ENCODE assay signal across 8 cellular contexts in genomic region chr6:35342258-35343091, GRCh38. TPM values are rescaled to one million over a fixed set of nuclear protein-coding genes. Genes with fewer than 3 reads are reported as not detected.
DNase-seq lines count a peak whose midpoint lies in the region; ATAC-seq and TF ChIP-seq lines count a peak whose summit lies in the region.

TSS of gene PPARD (plus strand) at chr6:35342558. CDS start at chr6:35411088, 68,530 bp downstream.

- H3K9me3 ChIP-seq in AG04450 (ENCODE audit: control insufficient read depth, insufficient read depth, low read length) (no peaks in the 10 kb centered on the region), breast epithelium (no peaks in the 10 kb centered on the region)

- DNase-seq in AG04450 (ENCODE audit: low read depth, low spot score) (peak; percentile 87), NCI-H2196 (lab: John Stamatoyannopoulos, UW; ENCODE audit: unreplicated experiment) (peak; percentile 97), breast epithelium (ENCODE audit: low spot score in 2 of 2) (peak; percentile 99), iPS-NIHi7 (ENCODE audit: extremely low spot score) (peak; percentile 100), smooth muscle cell of the brain vasculature (ENCODE audit: low read depth, low spot score) (peak; percentile 88)

- ATAC-seq in GM18870 (IDR thresholded peaks at IDR 0.05; ENCODE audit: unreplicated experiment) (peak; percentile 79), HG03135 (IDR thresholded peaks at IDR 0.05; ENCODE audit: unreplicated experiment) (peak; percentile 98)

- CTCF ChIA-PET in AG04450 (lab: Charles Lee) = interaction anchor here (0.6 to 6.6 kb wide), 26 partner anchors 9 to 579 kb away, joined by 3 to 201 read pairs (median 4); partner anchors contain the start of genes FANCE, RPL10A and SRPK1

- H3K27me3 ChIP-seq in AG04450 (ENCODE audit: control insufficient read depth, insufficient read depth, low read length) = peaks cover 3% of the 10 kb centered on the region
- H3K27me3 ChIP-seq in breast epithelium = no peaks in the 10 kb centered on the region

- H3K36me3 ChIP-seq in breast epithelium = no peaks in the 10 kb centered on the region

- intact Hi-C loops in breast epithelium (cut with DNase I; ENCODE audit: low total_unique reads) = loop anchor here (5.0 kb wide), 2 partner anchors 125 to 720 kb away; partner anchors contain the start of gene RPL10A

- peak within 1 kb of the TSS; percentile 11 for H3K27ac ChIP-seq in AG04450 (ENCODE audit: low read depth, low read length)
- peak within 1 kb of the TSS; percentile 70; the same call in 1 of the 2 replicates for H3K27ac ChIP-seq in VCaP
- peak within 1 kb of the TSS; percentile 96 for H3K27ac ChIP-seq in breast epithelium

- TF ChIP-seq CTCF in AG04450 (IDR thresholded peaks at IDR 0.05; ENCODE audit: low read depth, low read length) (peak; percentile 99), VCaP (conservative IDR thresholded peaks at IDR 0.05) (peak; percentile 98), breast epithelium (IDR thresholded peaks at IDR 0.05) (peak; percentile 91 to 99 (median 99))

- H3K4me1 ChIP-seq in breast epithelium = peaks cover 4 to 10% of the 10 kb centered on the region in 2 donors

- H3K4me3 ChIP-seq in AG04450 (ENCODE audit: low read depth, low read length) (peak within 1 kb of the TSS; percentile 71), breast epithelium (peak within 1 kb of the TSS; percentile 86 to 94 (median 88))

- TF ChIP-seq POLR2A in breast epithelium (IDR thresholded peaks at IDR 0.05) = peak; percentile 56

- POLR2A ChIA-PET in AG04450 (lab: Yijun Ruan, JAX) = interaction anchor here (0.6 to 2.5 kb wide), 7 partner anchors 69 to 129 kb away, joined by 3 to 16 read pairs (median 5); partner anchors contain the start of gene FANCE

RNA-seq across cellular contexts. Expression of gene PPARD, which starts in this region (rescaled TPM):
- 26.9 and 32.9 TPM in 2 replicates for polyA plus RNA-seq in AG04450 (2011; rRNA removed)
- 28.9 and 37.3 TPM in 2 replicates for polyA minus RNA-seq in AG04450 (2011; rRNA and poly(A)+ RNA removed)
- total RNA-seq in breast epithelium = 10 to 100 TPM in 2 of 3 donors, 1 to 10 TPM in 1; 7.2 to 11.1 (median 10.7) TPM

Comparison
In these comparisons a context has a peak if more than half of its experiments do, and no peak if none do; other contexts are left out.
1. Peak in every context shown above with its lines: DNase-seq, ATAC-seq, H3K4me3 ChIP-seq and H3K27ac ChIP-seq.
2. H3K27ac ChIP-seq: peak in every context shown above with its lines; median percentile 96 in breast epithelium; 70 in VCaP; 11 in AG04450.